18 cellular contexts compared by ENCODE assay signal in genomic region chr12:22481557-22482104, GRCh38.
DNase-seq lines count a peak whose midpoint lies in the region; ATAC-seq and TF ChIP-seq lines count a peak whose summit lies in the region.
"Had no signal": no experiment of that assay in that cellular context is flagged by ENCODE, and none has a peak within 500 bp of the region (broad histone marks: within the 10 kb centered on the region; RNA-seq: fewer than 3 reads in every experiment).

No MANE protein-coding gene starts in this region.

- no peak for TF ChIP-seq EP300 in tibial nerve (IDR thresholded peaks at IDR 0.05)

- peak; percentile 92 for ATAC-seq in mucosa of descending colon
- ATAC-seq: Panc1, Right ventricle myocardium inferior had no signal

- H3K36me3 ChIP-seq in mucosa of descending colon (ENCODE audit: low read depth) (no peaks in the 10 kb centered on the region), tibial nerve (peaks cover 3 to 68% (median 9%) of the 10 kb centered on the region in 3 donors)

- CTCF ChIA-PET in GM10248 (lab: Yijun Ruan, JAX): interaction anchor here (0.9 kb wide), 1 partner anchor 22 kb away, joined by 3 read pairs; no protein-coding TSS in a partner anchor

- POLR2A ChIA-PET in GM10248 (lab: Yijun Ruan, JAX): no interaction called here

- no peaks in the 10 kb centered on the region for H3K27me3 ChIP-seq in tibial nerve

- DNase-seq in NCI-H2196 (lab: John Stamatoyannopoulos, UW; ENCODE audit: unreplicated experiment): peak; percentile 43
- DNase-seq in NCI-H2196 treated with DMSO at 0.1 percent for 48 hours (lab: John Stamatoyannopoulos, UW; ENCODE audit: unreplicated experiment): no peak
- DNase-seq in NCI-H146 (lab: John Stamatoyannopoulos, UW): peak; percentile 66
- peak; percentile 23 for DNase-seq in SW480 (ENCODE audit: low spot score)
- peak in 2 of 3 donors; percentile 26 to 30 for DNase-seq in mucosa of descending colon
- no peak for DNase-seq in tibial nerve (ENCODE audit: low spot score in 2 of 2)
- no peak for DNase-seq in GM10248 (ENCODE audit: extremely low spot score)
- DNase-seq in activated CD8-positive, alpha-beta memory T cell treated with anti-CD3 and anti-CD28 coated beads, Interleukin-2, amount 50 U/mL, for 4 hours: no peak
- DNase-seq: DMS 273 treated with DMSO at 0.1 percent for 48 hours, H9, NCI-H1694, NCI-H2227 treated with DMSO at 0.1 percent for 48 hours, NCI-H526 treated with DMSO at 0.1 percent for 48 hours, T-helper 1 cell had no signal

- TF ChIP-seq POLR2A in tibial nerve (IDR thresholded peaks at IDR 0.05): no peak

- H3K27ac ChIP-seq in tibial nerve: no peak overlapping the region
- H3K27ac ChIP-seq: 22Rv1, SK-N-MC had no signal

- H3K4me3 ChIP-seq in mucosa of descending colon: no peak overlapping the region
- no peak overlapping the region for H3K4me3 ChIP-seq in tibial nerve
- H3K4me3 ChIP-seq: SK-N-MC had no signal

- 78 to 88% methylated on average over 5 of the region's 5 CpGs for WGBS in tibial nerve, 2 donors

- H3K4me1 ChIP-seq in mucosa of descending colon (ENCODE audit: low read depth): no peaks in the 10 kb centered on the region
- no peaks in the 10 kb centered on the region for H3K4me1 ChIP-seq in tibial nerve

- TF ChIP-seq CTCF in mucosa of descending colon (IDR thresholded peaks at IDR 0.05) (no peak), tibial nerve (IDR thresholded peaks at IDR 0.05) (no peak), GM10248 (IDR thresholded peaks at IDR 0.05; ENCODE audit: control extremely low read depth, extremely low read depth, low read depth, missing control alignments) (no peak)

- no peaks in the 10 kb centered on the region for H3K9me3 ChIP-seq in mucosa of descending colon
- no peaks in the 10 kb centered on the region for H3K9me3 ChIP-seq in tibial nerve

- intact Hi-C loops in mucosa of descending colon (cut with DNase I, micrococcal nuclease): no loop called here

Comparison
In these comparisons a context has a peak if more than half of its experiments do, and no peak if none do; other contexts are left out.
1. DNase-seq: peak in NCI-H2196 (single experiment), NCI-H146 (single experiment), SW480 (single experiment) and mucosa of descending colon (2 of 3); none in NCI-H2196 treated with DMSO at 0.1 percent for 48 hours (single experiment), tibial nerve (0 of 2), GM10248 (single experiment) and activated CD8-positive, alpha-beta memory T cell treated with anti-CD3 and anti-CD28 coated beads, Interleukin-2, amount 50 U/mL, for 4 hours (single experiment).